Comparison of ENCODE assay signal across 14 cellular contexts in genomic region chr17:43608313-43608712, GRCh38. TPM values are rescaled to one million over a fixed set of nuclear protein-coding genes. Genes with fewer than 3 reads are reported as not detected.
DNase-seq lines count a peak whose midpoint lies in the region; ATAC-seq, FAIRE-seq and TF ChIP-seq lines count a peak whose summit lies in the region.
"Had no signal": no experiment of that assay in that cellular context is flagged by ENCODE, and none has a peak within 500 bp of the region (broad histone marks: within the 10 kb centered on the region; RNA-seq: fewer than 3 reads in every experiment).

No MANE protein-coding gene starts in this region.

- no peak for ATAC-seq in GM21576 (IDR thresholded peaks at IDR 0.05; ENCODE audit: unreplicated experiment)
- ATAC-seq: sciatic nerve had no signal

- H3K27ac Mint-ChIP-seq in HFFc6 (no peak overlapping the region), Caco-2 (ENCODE audit: unreplicated experiment) (no peak overlapping the region)
- H3K27ac Mint-ChIP-seq: IgD-negative memory B cell; T-helper 1 cell treated with Interleukin-12 subunit alpha and Interleukin-12 subunit beta and Interleukin-4 antibody, amounts not matched to agents 30 μg/mL and 1 μg/mL, for 36 hours had no signal

- peaks cover 23% of the 10 kb centered on the region for H3K4me1 ChIP-seq in Caco-2
- H3K4me1 ChIP-seq: esophagus squamous epithelium, tibial artery had no signal

- CTCF ChIA-PET in Caco-2 (lab: Charles Lee), result no interaction called here

- no TSS peak for BruUV-seq in Caco-2 (replicated peaks; lab: Mats Ljungman, UMichigan)

- POLR2A ChIA-PET in Caco-2 (lab: Charles Lee), result no interaction called here

- peaks cover 7% of the 10 kb centered on the region for H3K9me3 ChIP-seq in Caco-2
- H3K9me3 ChIP-seq: esophagus squamous epithelium, tibial artery had no signal

- no peaks in the 10 kb centered on the region for H3K27me3 ChIP-seq in Caco-2 (replicated peaks; ENCODE audit: control insufficient read depth, insufficient read depth, low read length)
- H3K27me3 ChIP-seq: esophagus squamous epithelium, tibial artery had no signal

- H3K36me3 Mint-ChIP-seq in HFFc6 (ENCODE audit: low read depth) (no peaks in the 10 kb centered on the region), Caco-2 (ENCODE audit: insufficient read depth, unreplicated experiment) (peaks cover 6% of the 10 kb centered on the region)
- H3K36me3 Mint-ChIP-seq: IgD-negative memory B cell had no signal

- intact Hi-C loops in Caco-2 (cut with micrococcal nuclease; ENCODE audit: unreplicated experiment), result no loop called here

- peak; percentile 84 for DNase-seq in HFFc6
- peak; percentile 67 for DNase-seq in RCC 7860 (ENCODE audit: low spot score)
- peak; percentile 12 to 65 for DNase-seq in cardiac fibroblast (ENCODE audit: low read depth in 2 of 2)
- peak; percentile 5 to 6 for DNase-seq in stimulated activated CD4-positive, alpha-beta T cell treated with anti-CD3 and anti-CD28 coated beads, Interleukin-4, amount 100 ng/mL, for 4 hours
- DNase-seq in mucosa of gallbladder (ENCODE audit: low spot score), result no peak
- no peak for DNase-seq in Caco-2
- DNase-seq: esophagus squamous epithelium, GF-D8, tibial artery had no signal

- H3K4me3 Mint-ChIP-seq in HFFc6 (no peak overlapping the region), Caco-2 (ENCODE audit: unreplicated experiment) (no peak overlapping the region)
- H3K4me3 Mint-ChIP-seq: IgD-negative memory B cell; T-helper 1 cell treated with Interleukin-12 subunit alpha and Interleukin-12 subunit beta and Interleukin-4 antibody, amounts not matched to agents 30 μg/mL and 1 μg/mL, for 36 hours had no signal

- H3K27me3 Mint-ChIP-seq in HFFc6 (ENCODE audit: insufficient read depth) (peaks cover 7% of the 10 kb centered on the region), Caco-2 (ENCODE audit: insufficient read depth, unreplicated experiment) (no peaks in the 10 kb centered on the region)

- H3K36me3 ChIP-seq in Caco-2 (ENCODE audit: control insufficient read depth, insufficient read depth, low read length), result no peaks in the 10 kb centered on the region
- H3K36me3 ChIP-seq: esophagus squamous epithelium, tibial artery had no signal

- H3K9me3 Mint-ChIP-seq in HFFc6 (no peaks in the 10 kb centered on the region), Caco-2 (ENCODE audit: unreplicated experiment) (peaks cover 16% of the 10 kb centered on the region)
- H3K9me3 Mint-ChIP-seq: T-helper 1 cell treated with Interleukin-12 subunit alpha and Interleukin-12 subunit beta and Interleukin-4 antibody, amounts not matched to agents 30 μg/mL and 1 μg/mL, for 36 hours had no signal

- H3K4me1 Mint-ChIP-seq in HFFc6 (ENCODE audit: low read depth) (no peaks in the 10 kb centered on the region; the same call in 1 of the 2 replicates), Caco-2 (ENCODE audit: low read depth, unreplicated experiment) (peaks cover 25% of the 10 kb centered on the region)

- H3K4me3 ChIP-seq in cardiac fibroblast (replicated peaks in 1 of 2; ENCODE audit: low read depth in 2 of 2, low read length in 2 of 2) (no peak overlapping the region), Caco-2 (ENCODE audit: low read depth, low read length) (no peak overlapping the region)
- H3K4me3 ChIP-seq: esophagus squamous epithelium, tibial artery had no signal

- FAIRE-seq in RCC 7860 (lab: Jason Lieb, UNC), result no peak

- TF ChIP-seq CTCF in HFFc6 (IDR thresholded peaks at IDR 0.05) (no peak), cardiac fibroblast (IDR thresholded peaks at IDR 0.05; ENCODE audit: low read depth, low read length) (no peak), Caco-2 (IDR thresholded peaks at IDR 0.05; ENCODE audit: insufficient read depth in 1 of 2, low read depth in 1 of 2, low read length in 1 of 2, severe bottlenecking in 1 of 2, unreplicated experiment in 1 of 2) (no peak)

RNA-seq across cellular contexts. Expression of gene MEOX1, which starts 53.4 kb away (rescaled TPM):
- total RNA-seq in HFFc6 (2021; fragmentation: NEBNext Ultra II Directional; extraction: Animal tissue kit (Norgen Biotek cat#: 25700)), result not detected
- total RNA-seq in mucosa of gallbladder, result 5.0 TPM
- total RNA-seq in Caco-2 (2022), result 0.72 and 1.7 TPM in 2 replicates
- total RNA-seq: NCI-H460 had no signal

Comparison
In these comparisons a context has a peak if more than half of its experiments do, and no peak if none do; other contexts are left out.
1. DNase-seq: peak in HFFc6 (single experiment), RCC 7860 (single experiment), cardiac fibroblast (2 of 2) and stimulated activated CD4-positive, alpha-beta T cell treated with anti-CD3 and anti-CD28 coated beads, Interleukin-4, amount 100 ng/mL, for 4 hours (2 of 2); none in mucosa of gallbladder (single experiment) and Caco-2 (0 of 2).